ENCODE assay signal across 19 cellular contexts in the genomic region with DNA sequence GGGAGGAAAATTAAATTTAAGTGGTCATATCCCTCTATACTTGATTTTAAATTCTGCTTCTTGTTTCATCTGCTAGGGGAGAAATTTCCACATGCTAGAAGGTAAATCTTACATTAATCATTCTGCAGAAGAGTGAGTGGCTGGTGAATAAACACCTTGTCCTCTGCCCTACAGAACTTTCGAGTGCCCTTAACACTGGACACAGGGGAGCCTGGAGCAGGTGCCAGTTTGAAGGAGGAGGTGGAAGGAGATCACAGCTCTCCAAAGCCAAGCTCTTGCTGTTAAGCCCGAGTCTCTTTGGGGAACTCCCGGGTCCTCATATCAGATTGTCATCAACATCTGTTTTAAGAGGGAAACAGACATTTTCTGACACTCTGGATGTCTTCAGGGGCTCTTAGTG. TPM values are rescaled to one million over a fixed set of nuclear protein-coding genes. Genes with fewer than 3 reads are reported as not detected.
DNase-seq lines count a peak whose midpoint lies in the region; ATAC-seq, FAIRE-seq and TF ChIP-seq lines count a peak whose summit lies in the region.
"Had no signal": no experiment of that assay in that cellular context is flagged by ENCODE, and none has a peak within 500 bp of the region (broad histone marks: within the 10 kb centered on the region; RNA-seq: fewer than 3 reads in every experiment).

No MANE protein-coding gene starts in this region.

- peaks cover 6% of the 10 kb centered on the region; the same call in 1 of the 2 replicates for H3F3A ChIP-seq in PC-9 (ENCODE audit: insufficient read depth, low read depth)

- TF ChIP-seq POLR2A in endothelial cell of umbilical vein (IDR thresholded peaks at IDR 0.05; ENCODE audit: low read depth, low read length), result no peak

- intact Hi-C loops in PC-9 (cut with micrococcal nuclease; ENCODE audit: unreplicated experiment) (no loop called here), endothelial cell of umbilical vein (cut with micrococcal nuclease) (loop anchor here (1.0 kb wide), 2 partner anchors 31 to 47 kb away; partner anchors contain the start of gene LAMP3), head of caudate nucleus (cut with DNase I) (no loop called here), left ventricle myocardium inferior (cut with micrococcal nuclease) (no loop called here)

- H3K9ac ChIP-seq in endothelial cell of umbilical vein (replicated peaks; ENCODE audit: extremely low read depth, insufficient read depth, low read length) (peak overlapping the region; percentile 84), skeletal muscle satellite cell (ENCODE audit: low read depth, low read length) (peak overlapping the region; percentile 53)
- H3K9ac ChIP-seq: KMS-11 had no signal

- no peaks in the 10 kb centered on the region for H3K9me1 ChIP-seq in endothelial cell of umbilical vein (replicated peaks; ENCODE audit: control insufficient read depth, extremely low read depth, insufficient read depth, low read length)

- no peak for TF ChIP-seq CTCF in PC-9 (conservative IDR thresholded peaks at IDR 0.05)
- TF ChIP-seq CTCF in endothelial cell of umbilical vein (IDR thresholded peaks at IDR 0.05; ENCODE audit: extremely low read depth in 1 of 2, insufficient read depth in 1 of 2, low read depth in 1 of 2, low read length in 2 of 2), result no peak
- TF ChIP-seq CTCF in left ventricle myocardium inferior (IDR thresholded peaks at IDR 0.05; ENCODE audit: borderline replicate concordance), result no peak

- H3K4me3 ChIP-seq in PC-9, result no peak overlapping the region
- no peak overlapping the region for H3K4me3 ChIP-seq in endothelial cell of umbilical vein (replicated peaks in 1 of 3; ENCODE audit: insufficient read depth in 1 of 3, low read depth in 1 of 3, low read length in 3 of 3)
- no peak overlapping the region for H3K4me3 ChIP-seq in skeletal muscle satellite cell (ENCODE audit: low read length)
- no peak overlapping the region for H3K4me3 ChIP-seq in left ventricle myocardium inferior
- H3K4me3 ChIP-seq: GM12878 had no signal

- no peak for FAIRE-seq in endothelial cell of umbilical vein (lab: Jason Lieb, UNC)
- FAIRE-seq: A204.1, GM12878, GM19239, H1 had no signal

- ATAC-seq in HG03139 (IDR thresholded peaks at IDR 0.05; ENCODE audit: unreplicated experiment), result no peak
- no peak for ATAC-seq in left lobe of liver
- ATAC-seq: GM12878 had no signal

- CTCF ChIA-PET in PC-9 (lab: Charles Lee), result no interaction called here
- CTCF ChIA-PET in endothelial cell of umbilical vein (lab: Charles Lee), result interaction anchor here (1.7 to 2.8 kb wide), 4 partner anchors 8 to 251 kb away, joined by 4 to 21 read pairs (median 8); no protein-coding TSS in a partner anchor

- H3K27me3 ChIP-seq in PC-9 (ENCODE audit: insufficient read depth, low read depth), result no peaks in the 10 kb centered on the region
- H3K27me3 ChIP-seq in endothelial cell of umbilical vein (ENCODE audit: control insufficient read depth in 2 of 2, insufficient read depth in 2 of 2, low read length in 2 of 2), result no peaks in the 10 kb centered on the region
- peaks cover 3% of the 10 kb centered on the region for H3K27me3 ChIP-seq in skeletal muscle satellite cell (ENCODE audit: control insufficient read depth, insufficient read depth, low read length)
- H3K27me3 ChIP-seq in left ventricle myocardium inferior (ENCODE audit: low read depth), result peaks cover 51% of the 10 kb centered on the region

- H3K36me3 ChIP-seq in PC-9 (ENCODE audit: low read depth), result no peaks in the 10 kb centered on the region
- H3K36me3 ChIP-seq in endothelial cell of umbilical vein (ENCODE audit: control insufficient read depth in 2 of 2, extremely low read depth in 1 of 2, insufficient read depth in 2 of 2, low read length in 2 of 2), result no peaks in the 10 kb centered on the region
- no peaks in the 10 kb centered on the region for H3K36me3 ChIP-seq in skeletal muscle satellite cell (ENCODE audit: insufficient read depth, low read length)
- H3K36me3 ChIP-seq in left ventricle myocardium inferior, result peaks cover 7% of the 10 kb centered on the region

- no peak overlapping the region for H3K4me2 ChIP-seq in PC-9
- peak overlapping the region; percentile 78 for H3K4me2 ChIP-seq in endothelial cell of umbilical vein (ENCODE audit: insufficient read depth, low read length)
- peak overlapping the region; percentile 36 for H3K4me2 ChIP-seq in skeletal muscle satellite cell (ENCODE audit: low read length)
- H3K4me2 ChIP-seq: KMS-11 had no signal

- peak overlapping the region; percentile 33; the same call in 1 of the 2 replicates for H2AFZ ChIP-seq in PC-9
- peak overlapping the region; percentile 20 for H2AFZ ChIP-seq in endothelial cell of umbilical vein (ENCODE audit: low read depth, low read length)

- 0 out of 2 replicates have a peak, but pooled peaks cover 7% of the 10 kb centered on the region for H3K4me1 ChIP-seq in PC-9 (replicated peaks; ENCODE audit: insufficient read depth)
- peaks cover 34% of the 10 kb centered on the region for H3K4me1 ChIP-seq in endothelial cell of umbilical vein (ENCODE audit: control insufficient read depth, extremely low read depth, insufficient read depth, low read length)
- H3K4me1 ChIP-seq in skeletal muscle satellite cell (ENCODE audit: control insufficient read depth, insufficient read depth, low read length), result peaks cover 13% of the 10 kb centered on the region
- H3K4me1 ChIP-seq in left ventricle myocardium inferior, result no peaks in the 10 kb centered on the region

- DNase-seq in GF-D8 (lab: John Stamatoyannopoulos, UW) (peak; percentile 15), PC-9 (no peak), endothelial cell of umbilical vein (ENCODE audit: low read depth, low spot score) (no peak), left lobe of liver (ENCODE audit: low spot score) (no peak), head of caudate nucleus (no peak), left ventricle myocardium inferior (no peak)
- DNase-seq: CD4-positive, alpha-beta T cell; DMS153; NCI-H1417; NCI-H1930; NCI-H524; NCI-H82 had no signal

- H3K27ac ChIP-seq in PC-9, result no peak overlapping the region
- peak overlapping the region; percentile 96 for H3K27ac ChIP-seq in endothelial cell of umbilical vein (ENCODE audit: insufficient read depth, low read depth, low read length)
- no peak overlapping the region for H3K27ac ChIP-seq in left ventricle myocardium inferior (replicated peaks)
- H3K27ac ChIP-seq: KMS-11 had no signal

- no peaks in the 10 kb centered on the region for H3K79me2 ChIP-seq in PC-9 (ENCODE audit: low read depth)
- H3K79me2 ChIP-seq in endothelial cell of umbilical vein (ENCODE audit: control insufficient read depth, insufficient read depth, low read length), result no peaks in the 10 kb centered on the region

- H3K9me3 ChIP-seq in PC-9 (ENCODE audit: insufficient read depth, low read depth) (peaks cover 10% of the 10 kb centered on the region), endothelial cell of umbilical vein (replicated peaks; ENCODE audit: control insufficient read depth, insufficient read depth, low read length) (no peaks in the 10 kb centered on the region), skeletal muscle satellite cell (replicated peaks; ENCODE audit: low read length) (peaks cover 4% of the 10 kb centered on the region), left ventricle myocardium inferior (replicated peaks) (peaks cover 23% of the 10 kb centered on the region)

- BruUV-seq in PC-9 (replicated peaks; lab: Mats Ljungman, UMichigan), result no TSS peak
- TSS peak; percentile 93 for BruUV-seq in endothelial cell of umbilical vein (replicated peaks; lab: Mats Ljungman, UMichigan)

- H3K9me2 ChIP-seq in PC-9 (ENCODE audit: insufficient read depth), result no peaks in the 10 kb centered on the region

- dilution Hi-C loops in endothelial cell of umbilical vein (cut with MboI; ENCODE audit: extremely low pct_ligation_motif_present, low sequenced_read_pairs), result no loop called here

- H4K20me1 ChIP-seq in PC-9 (ENCODE audit: insufficient read depth) (no peaks in the 10 kb centered on the region), endothelial cell of umbilical vein (replicated peaks; ENCODE audit: control insufficient read depth, extremely low read depth, insufficient read depth, low read length) (no peaks in the 10 kb centered on the region)

- POLR2A ChIA-PET in PC-9 (lab: Charles Lee; ENCODE audit: unreplicated experiment) (no interaction called here), endothelial cell of umbilical vein (lab: Charles Lee) (interaction anchor here (0.6 kb wide), 1 partner anchor 113 kb away, joined by 5 read pairs; no protein-coding TSS in a partner anchor)

TF ChIP-seq in endothelial cell of umbilical vein, 7 proteins besides CTCF, POLR2A, EP300 and RAD21 (continues in another document):
- no peak for TF ChIP-seq MYC (IDR thresholded peaks at IDR 0.05; ENCODE audit: low read depth, low read length)
- TF ChIP-seq GATA2 (IDR thresholded peaks at IDR 0.05; ENCODE audit: insufficient read depth, insufficient read length, low read depth, low read length), result no peak
- no peak for TF ChIP-seq EZH2 (IDR thresholded peaks at IDR 0.05; ENCODE audit: borderline replicate concordance, low read depth, low read length, severe bottlenecking)
- TF ChIP-seq JUN (IDR thresholded peaks at IDR 0.05; ENCODE audit: borderline replicate concordance, insufficient read depth, insufficient read length, low read depth), result no peak

RNA-seq across cellular contexts. Expression of gene LAMP3, which starts 31.3 kb away (rescaled TPM):
- 2.8 and 4.1 TPM in 2 replicates for total RNA-seq in PC-9 (2021)
- 3.7 and 8.0 TPM in 2 replicates for total RNA-seq in endothelial cell of umbilical vein
- 0.94 and 1.0 TPM in 2 replicates for polyA plus RNA-seq in endothelial cell of umbilical vein
- polyA plus RNA-seq in endothelial cell of umbilical vein (2011; cell fraction: cytosol; rRNA removed), result 0.80 and 1.0 TPM in 2 replicates
- 0.47 and 0.50 TPM in 2 replicates for polyA plus RNA-seq in endothelial cell of umbilical vein (2011; cell fraction: nucleus; rRNA removed)
- 7.1 and 10.7 TPM in 2 replicates for polyA plus RNA-seq in endothelial cell of umbilical vein (2012)
- polyA minus RNA-seq in endothelial cell of umbilical vein, result 0.62 and 1.1 TPM in 2 replicates
- not detected for polyA minus RNA-seq in endothelial cell of umbilical vein (2011; cell fraction: cytosol; rRNA and poly(A)+ RNA removed)
- 0.24 and 0.43 TPM in 2 replicates for polyA minus RNA-seq in endothelial cell of umbilical vein (2011; cell fraction: nucleus; rRNA and poly(A)+ RNA removed)
- total RNA-seq in skeletal muscle satellite cell (2012; rRNA removed), result 0.22 and 0.25 TPM in 2 replicates
- 0.38 TPM for total RNA-seq in left lobe of liver
- total RNA-seq in left ventricle myocardium inferior, result not detected

RNA-seq across cellular contexts. Expression of gene MCCC1, which starts 31.9 kb away (rescaled TPM):
- total RNA-seq in PC-9 (2021), result 52.6 and 56.8 TPM in 2 replicates
- total RNA-seq in endothelial cell of umbilical vein, result 19.7 and 22.7 TPM in 2 replicates
- 7.5 and 9.2 TPM in 2 replicates for polyA plus RNA-seq in endothelial cell of umbilical vein
- polyA plus RNA-seq in endothelial cell of umbilical vein (2011; cell fraction: cytosol; rRNA removed), result 10.6 and 11.5 TPM in 2 replicates
- 25.1 and 30.4 TPM in 2 replicates for polyA plus RNA-seq in endothelial cell of umbilical vein (2011; cell fraction: nucleus; rRNA removed)
- polyA plus RNA-seq in endothelial cell of umbilical vein (2012), result 17.0 and 17.4 TPM in 2 replicates
- polyA minus RNA-seq in endothelial cell of umbilical vein, result 17.8 and 20.7 TPM in 2 replicates
- polyA minus RNA-seq in endothelial cell of umbilical vein (2011; cell fraction: cytosol; rRNA and poly(A)+ RNA removed), result 12.1 TPM
- 17.5 and 29.3 TPM in 2 replicates for polyA minus RNA-seq in endothelial cell of umbilical vein (2011; cell fraction: nucleus; rRNA and poly(A)+ RNA removed)
- 13.3 and 17.5 TPM in 2 replicates for total RNA-seq in skeletal muscle satellite cell (2012; rRNA removed)
- total RNA-seq in left lobe of liver, result 46.1 TPM
- total RNA-seq in left ventricle myocardium inferior, result 47.7 TPM
